In genomic region chr10:62817120-62817762, GRCh38 we compare ENCODE assay signal across 1 cellular context.
TF ChIP-seq lines count a peak whose summit lies in the region.

No MANE protein-coding gene starts in this region.

TF ChIP-seq in H1, 55 proteins besides CTCF, POLR2A, EP300 and RAD21:
- TF ChIP-seq BACH1 (IDR thresholded peaks at IDR 0.05; ENCODE audit: low read length) (no peak), MAX (IDR thresholded peaks at IDR 0.05) (0 out of 2 replicates have a peak, but pooled peaks have one; percentile 17)
